ENCODE assay signal across 1 cellular context in genomic region chr3:72482589-72483249, GRCh38.
TF ChIP-seq lines count a peak whose summit lies in the region.

No MANE protein-coding gene starts in this region.

TF ChIP-seq in IMR-90, 13 proteins besides CTCF, POLR2A, EP300 and RAD21 (continued from another document):
- TF ChIP-seq FOS (IDR thresholded peaks at IDR 0.05; ENCODE audit: low read depth, low read length) (peak; percentile 45; the same call in 1 of the 2 replicates), CHD1 (IDR thresholded peaks at IDR 0.05; ENCODE audit: low read depth, low read length) (no peak), USF2 (IDR thresholded peaks at IDR 0.05; ENCODE audit: low read depth, low read length) (peak; percentile 25; the same call in 1 of the 2 replicates), CEBPB (IDR thresholded peaks at IDR 0.05; ENCODE audit: low read depth, low read length) (no peak), MXI1 (IDR thresholded peaks at IDR 0.05; ENCODE audit: borderline replicate concordance, low read depth, low read length) (no peak)
TF ChIP-seq in IMR-90: peak in this region for 4.
